ENCODE assay signal across 9 cellular contexts in the genomic region with DNA sequence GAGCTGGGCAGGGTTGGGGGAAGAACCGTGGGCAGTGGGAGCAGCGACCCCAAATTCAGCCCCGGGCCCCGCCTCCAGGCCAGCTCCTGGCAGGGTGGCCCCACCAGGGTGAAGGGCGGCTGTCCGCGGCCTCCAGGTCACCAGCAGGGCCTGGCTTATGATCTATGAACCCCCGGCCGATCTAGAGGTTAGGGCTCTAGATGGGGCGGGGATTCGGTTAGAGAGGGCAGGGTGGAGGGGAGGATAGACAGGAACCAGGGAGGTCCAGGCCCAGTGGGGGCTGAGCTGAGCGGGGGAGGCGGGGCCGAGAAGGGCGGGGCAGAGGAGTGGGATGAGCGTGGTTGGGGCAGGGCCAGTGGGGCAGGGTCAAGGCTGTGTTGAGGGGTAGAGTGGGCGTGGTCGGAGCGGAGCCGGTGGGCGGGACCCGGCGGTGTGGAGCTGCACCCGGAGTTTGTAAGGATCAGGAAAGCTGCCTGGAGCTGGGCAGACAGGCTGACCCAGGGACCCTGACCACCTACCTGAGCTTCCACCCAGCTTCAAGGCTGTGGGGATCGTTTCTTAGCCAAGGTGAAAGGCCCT. TPM values are rescaled to one million over a fixed set of nuclear protein-coding genes. Genes with fewer than 3 reads are reported as not detected.
A peak's percentile ranks its signal among the peaks of the same experiment; 100 is the strongest.
DNase-seq lines count a peak whose midpoint lies in the region; ATAC-seq and TF ChIP-seq lines count a peak whose summit lies in the region.
"Had no signal": no experiment of that assay in that cellular context is flagged by ENCODE, and none has a peak within 500 bp of the region (broad histone marks: within the 10 kb centered on the region; RNA-seq: fewer than 3 reads in every experiment).

No MANE protein-coding gene starts in this region.

- H3K27me3 Mint-ChIP-seq in WTC11 (ENCODE audit: low read depth), result peaks cover 37% of the 10 kb centered on the region
- peaks cover 28 to 86% of the 10 kb centered on the region in 2 donors for H3K27me3 Mint-ChIP-seq in effector memory CD8-positive, alpha-beta T cell

- no peaks in the 10 kb centered on the region for H3K9me2 ChIP-seq in OCI-LY7 (ENCODE audit: insufficient read depth, low read length)

- DNase-seq in G401 (ENCODE audit: low spot score) (peak; percentile 36), WTC11 (ENCODE audit: low spot score) (peak; percentile 99), lower lobe of right lung (peak; percentile 90), OCI-LY7 (ENCODE audit: low spot score) (no peak)
- no peak for DNase-seq in effector memory CD8-positive, alpha-beta T cell
- peak; percentile 8 for DNase-seq in stimulated activated CD8-positive, alpha-beta memory T cell treated with anti-CD3 and anti-CD28 coated beads, Interleukin-12 subunit alpha, Interleukin-12 subunit beta, amount 100 ng/mL, for 24 hours (ENCODE audit: extremely low read depth)

- peaks cover 22% of the 10 kb centered on the region for H3K4me1 ChIP-seq in lower lobe of right lung
- H3K4me1 ChIP-seq in OCI-LY7 (ENCODE audit: insufficient read depth, low read length, poor library complexity, severe bottlenecking), result no peaks in the 10 kb centered on the region

- POLR2A ChIA-PET in WTC11 (lab: Charles Lee) (interaction anchor here (0.8 to 1.6 kb wide), 3 partner anchors 50 to 93 kb away, joined by 4 to 7 read pairs (median 6); no protein-coding TSS in a partner anchor), OCI-LY7 (lab: Charles Lee) (no interaction called here)

- no peaks in the 10 kb centered on the region for H4K20me1 ChIP-seq in OCI-LY7 (ENCODE audit: insufficient read depth, low read length)

- CTCF ChIA-PET in WTC11 (lab: Charles Lee) (interaction anchor here (0.6 to 4.0 kb wide), 56 partner anchors 8 to 1273 kb away, joined by 3 to 153 read pairs (median 5); partner anchors contain the start of genes BRD3OS, CACFD1, GBGT1 and GTF3C5), OCI-LY7 (lab: Charles Lee; ENCODE audit: unreplicated experiment) (no interaction called here)

- H3K79me2 ChIP-seq in OCI-LY7 (ENCODE audit: insufficient read depth, low read depth, low read length), result no peaks in the 10 kb centered on the region

- H3K27me3 ChIP-seq in lower lobe of right lung (ENCODE audit: low read depth), result no peaks in the 10 kb centered on the region

- peak overlapping the region; percentile 93 for H3K27ac Mint-ChIP-seq in WTC11
- no peak overlapping the region for H3K27ac Mint-ChIP-seq in effector memory CD8-positive, alpha-beta T cell

- in situ Hi-C loops in G401 (cut with HindIII; ENCODE audit: low sequenced_read_pairs), result no loop called here

- no peak overlapping the region for H3K4me2 ChIP-seq in OCI-LY7 (ENCODE audit: low read length)

- H3K27ac ChIP-seq in lower lobe of right lung, result peak overlapping the region; percentile 79
- H3K27ac ChIP-seq in OCI-LY7 (ENCODE audit: low read depth, low read length, poor library complexity, severe bottlenecking), result no peak overlapping the region

- peak overlapping the region; percentile 71 for H3K4me3 Mint-ChIP-seq in WTC11
- H3K4me3 Mint-ChIP-seq in effector memory CD8-positive, alpha-beta T cell, result peak overlapping the region; percentile 62 to 64

- intact Hi-C loops in lower lobe of right lung (cut with DNase I) (no loop called here), OCI-LY7 (cut with micrococcal nuclease; ENCODE audit: unreplicated experiment) (no loop called here)

- no peaks in the 10 kb centered on the region for H3K9me3 ChIP-seq in lower lobe of right lung
- H3K9me3 ChIP-seq in OCI-LY7 (ENCODE audit: low read length), result no peaks in the 10 kb centered on the region

- BruUV-seq in OCI-LY7 (replicated peaks; lab: Mats Ljungman, UMichigan), result no TSS peak

- no peaks in the 10 kb centered on the region for H3K9me3 Mint-ChIP-seq in WTC11
- H3K9me3 Mint-ChIP-seq in effector memory CD8-positive, alpha-beta T cell, result no peaks in the 10 kb centered on the region

- no peak overlapping the region for H2AFZ ChIP-seq in OCI-LY7 (ENCODE audit: low read length)

- H3K36me3 ChIP-seq in lower lobe of right lung, result no peaks in the 10 kb centered on the region
- no peaks in the 10 kb centered on the region for H3K36me3 ChIP-seq in OCI-LY7 (ENCODE audit: insufficient read depth, low read length)

- ATAC-seq in WTC11, result peak; percentile 94
- ATAC-seq in effector memory CD8-positive, alpha-beta T cell (replicated peaks), result peak; percentile 49
- peak; percentile 94 to 95 for ATAC-seq in lower lobe of right lung
- no peak for ATAC-seq in HG03095 (IDR thresholded peaks at IDR 0.05; ENCODE audit: unreplicated experiment)
- no peak for ATAC-seq in HG03520 (IDR thresholded peaks at IDR 0.05; ENCODE audit: unreplicated experiment)

- H3K4me1 Mint-ChIP-seq in WTC11, result peaks cover 4% of the 10 kb centered on the region
- H3K4me1 Mint-ChIP-seq in effector memory CD8-positive, alpha-beta T cell (ENCODE audit: low read depth in 2 of 2), result peaks cover 9 to 10% of the 10 kb centered on the region in 2 donors

- no peaks in the 10 kb centered on the region for H3K36me3 Mint-ChIP-seq in WTC11
- H3K36me3 Mint-ChIP-seq in effector memory CD8-positive, alpha-beta T cell (ENCODE audit: insufficient read depth), result no peaks in the 10 kb centered on the region

- H3K4me3 ChIP-seq in lower lobe of right lung (peak overlapping the region; percentile 53), OCI-LY7 (ENCODE audit: low read depth, low read length, poor library complexity, severe bottlenecking) (no peak overlapping the region)

- TF ChIP-seq CTCF in WTC11 (IDR thresholded peaks at IDR 0.05) (no peak), lower lobe of right lung (IDR thresholded peaks at IDR 0.05) (no peak), OCI-LY7 (conservative IDR thresholded peaks at IDR 0.05; ENCODE audit: low read length) (no peak)

TF ChIP-seq in WTC11, 78 proteins besides CTCF, POLR2A, EP300 and RAD21:
- TF ChIP-seq, protein P1, sequence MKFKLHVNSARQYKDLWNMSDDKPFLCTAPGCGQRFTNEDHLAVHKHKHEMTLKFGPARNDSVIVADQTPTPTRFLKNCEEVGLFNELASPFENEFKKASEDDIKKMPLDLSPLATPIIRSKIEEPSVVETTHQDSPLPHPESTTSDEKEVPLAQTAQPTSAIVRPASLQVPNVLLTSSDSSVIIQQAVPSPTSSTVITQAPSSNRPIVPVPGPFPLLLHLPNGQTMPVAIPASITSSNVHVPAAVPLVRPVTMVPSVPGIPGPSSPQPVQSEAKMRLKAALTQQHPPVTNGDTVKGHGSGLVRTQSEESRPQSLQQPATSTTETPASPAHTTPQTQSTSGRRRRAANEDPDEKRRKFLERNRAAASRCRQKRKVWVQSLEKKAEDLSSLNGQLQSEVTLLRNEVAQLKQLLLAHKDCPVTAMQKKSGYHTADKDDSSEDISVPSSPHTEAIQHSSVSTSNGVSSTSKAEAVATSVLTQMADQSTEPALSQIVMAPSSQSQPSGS (CRISPR knock-in tag; IDR thresholded peaks at IDR 0.05; ENCODE audit: borderline replicate concordance, low read depth), result no peak
- TF ChIP-seq, protein P2, sequence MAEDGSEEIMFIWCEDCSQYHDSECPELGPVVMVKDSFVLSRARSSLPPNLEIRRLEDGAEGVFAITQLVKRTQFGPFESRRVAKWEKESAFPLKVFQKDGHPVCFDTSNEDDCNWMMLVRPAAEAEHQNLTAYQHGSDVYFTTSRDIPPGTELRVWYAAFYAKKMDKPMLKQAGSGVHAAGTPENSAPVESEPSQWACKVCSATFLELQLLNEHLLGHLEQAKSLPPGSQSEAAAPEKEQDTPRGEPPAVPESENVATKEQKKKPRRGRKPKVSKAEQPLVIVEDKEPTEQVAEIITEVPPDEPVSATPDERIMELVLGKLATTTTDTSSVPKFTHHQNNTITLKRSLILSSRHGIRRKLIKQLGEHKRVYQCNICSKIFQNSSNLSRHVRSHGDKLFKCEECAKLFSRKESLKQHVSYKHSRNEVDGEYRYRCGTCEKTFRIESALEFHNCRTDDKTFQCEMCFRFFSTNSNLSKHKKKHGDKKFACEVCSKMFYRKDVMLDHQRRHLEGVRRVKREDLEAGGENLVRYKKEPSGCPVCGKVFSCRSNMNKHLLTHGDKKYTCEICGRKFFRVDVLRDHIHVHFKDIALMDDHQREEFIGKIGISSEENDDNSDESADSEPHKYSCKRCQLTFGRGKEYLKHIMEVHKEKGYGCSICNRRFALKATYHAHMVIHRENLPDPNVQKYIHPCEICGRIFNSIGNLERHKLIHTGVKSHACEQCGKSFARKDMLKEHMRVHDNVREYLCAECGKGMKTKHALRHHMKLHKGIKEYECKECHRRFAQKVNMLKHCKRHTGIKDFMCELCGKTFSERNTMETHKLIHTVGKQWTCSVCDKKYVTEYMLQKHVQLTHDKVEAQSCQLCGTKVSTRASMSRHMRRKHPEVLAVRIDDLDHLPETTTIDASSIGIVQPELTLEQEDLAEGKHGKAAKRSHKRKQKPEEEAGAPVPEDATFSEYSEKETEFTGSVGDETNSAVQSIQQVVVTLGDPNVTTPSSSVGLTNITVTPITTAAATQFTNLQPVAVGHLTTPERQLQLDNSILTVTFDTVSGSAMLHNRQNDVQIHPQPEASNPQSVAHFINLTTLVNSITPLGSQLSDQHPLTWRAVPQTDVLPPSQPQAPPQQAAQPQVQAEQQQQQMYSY (CRISPR knock-in tag; IDR thresholded peaks at IDR 0.05), result peak; percentile 69
- TF ChIP-seq CREM (CRISPR knock-in tag; IDR thresholded peaks at IDR 0.05), result no peak

RNA-seq across cellular contexts. Expression of gene OBP2B, which starts 29.3 kb away (rescaled TPM):
- not detected in 2 replicates for total RNA-seq in G401 (2014; rRNA removed; shearing (Covaris generic))
- total RNA-seq in WTC11 (2021), result not detected in 3 replicates
- not detected for total RNA-seq in lower lobe of right lung
- total RNA-seq in OCI-LY7 (2014; rRNA removed; shearing (Covaris generic)), result not detected in 2 replicates
- not detected in 2 replicates for total RNA-seq in OCI-LY7 (2022)
- total RNA-seq: frontal cortex had no signal

RNA-seq across cellular contexts. Expression of gene ABO, which starts 36.6 kb away (rescaled TPM):
- not detected in 2 replicates for total RNA-seq in G401 (2014; rRNA removed; shearing (Covaris generic))
- total RNA-seq in WTC11 (2021) (0.15 to 0.39 TPM (median 0.25 TPM) in 3 replicates), lower lobe of right lung (25.0 TPM), OCI-LY7 (2022) (not detected in 2 replicates)
- total RNA-seq in OCI-LY7 (2014; rRNA removed; shearing (Covaris generic)), result not detected in 2 replicates
- total RNA-seq: frontal cortex had no signal

Comparison
In these comparisons a context has a peak if more than half of its experiments do, and no peak if none do; other contexts are left out.
1. DNase-seq: peak in G401 (single experiment), WTC11 (single experiment), lower lobe of right lung (single experiment) and stimulated activated CD8-positive, alpha-beta memory T cell treated with anti-CD3 and anti-CD28 coated beads, Interleukin-12 subunit alpha, Interleukin-12 subunit beta, amount 100 ng/mL, for 24 hours (single experiment); none in effector memory CD8-positive, alpha-beta T cell (0 of 3) and OCI-LY7 (single experiment).
2. ATAC-seq: peak in WTC11 (single experiment), effector memory CD8-positive, alpha-beta T cell (single experiment) and lower lobe of right lung (2 of 2); none in HG03095 (single experiment) and HG03520 (single experiment).
3. RNA of gene ABO, which starts 36.6 kb away (total RNA-seq): 25.0 TPM in lower lobe of right lung (single experiment); 0.15 to 0.39 TPM in WTC11, not detected in G401 and not detected in OCI-LY7; every median in the first group is over 10 times any median in the second.